In genomic region chr9:93059097-93059959, GRCh38 we compare ENCODE assay signal across 8 cellular contexts. TPM values are rescaled to one million over a fixed set of nuclear protein-coding genes. Genes with fewer than 3 reads are reported as not detected.
DNase-seq lines count a peak whose midpoint lies in the region; ATAC-seq and TF ChIP-seq lines count a peak whose summit lies in the region.

No MANE protein-coding gene starts in this region.

- ATAC-seq in GM18861 (IDR thresholded peaks at IDR 0.05; ENCODE audit: unreplicated experiment) (peak; percentile 11), sciatic nerve (no peak)

- no peak overlapping the region for H3K27ac ChIP-seq in HUES6 (ENCODE audit: low read depth, low read length)
- H3K27ac ChIP-seq in tibial artery, result peak overlapping the region; percentile 64 to 69

- H3K9ac ChIP-seq in HUES6 (ENCODE audit: low read length), result no peak overlapping the region

- DNase-seq in activated naive CD4-positive, alpha-beta T cell treated with Interleukin-2 at 50 U/mL for 16 hours, result peak; percentile 40
- DNase-seq in left kidney (ENCODE audit: low read depth, low spot score), result peak; percentile 36
- no peak for DNase-seq in tibial artery
- no peak for DNase-seq in dedifferentiated amniotic fluid mesenchymal stem cell (ENCODE audit: extremely low spot score)
- DNase-seq in cerebellum (ENCODE audit: low spot score), result no peak
- no peak for DNase-seq in sciatic nerve (ENCODE audit: low spot score)

- TF ChIP-seq CTCF in tibial artery (IDR thresholded peaks at IDR 0.05), result no peak

- peaks cover 37% of the 10 kb centered on the region; the same call in 1 of the 2 replicates for H3K4me1 ChIP-seq in HUES6 (ENCODE audit: control insufficient read depth, insufficient read depth, low read length)
- peaks cover 8 to 49% (median 36%) of the 10 kb centered on the region in 4 donors for H3K4me1 ChIP-seq in tibial artery

- H3K27me3 ChIP-seq in HUES6 (ENCODE audit: control insufficient read depth, insufficient read depth, low read length) (peaks cover 5% of the 10 kb centered on the region; the same call in 1 of the 2 replicates), tibial artery (no peaks in the 10 kb centered on the region)

- H3K9me3 ChIP-seq in HUES6 (ENCODE audit: control insufficient read depth, insufficient read depth, low read depth, low read length) (no peaks in the 10 kb centered on the region), tibial artery (no peaks in the 10 kb centered on the region)

- intact Hi-C loops in tibial artery (cut with DNase I; ENCODE audit: low total_unique reads), result loop anchor here (5.0 kb wide), 1 partner anchor 38 kb away; the partner anchor contains the start of gene CARD19
- intact Hi-C loops in sciatic nerve (cut with DNase I), result no loop called here

- H3K36me3 ChIP-seq in HUES6 (ENCODE audit: control insufficient read depth, insufficient read depth, low read length) (no peaks in the 10 kb centered on the region), tibial artery (no peaks in the 10 kb centered on the region)

- H3K4me3 ChIP-seq in HUES6 (ENCODE audit: low read depth, low read length), result peak overlapping the region; percentile 58
- H3K4me3 ChIP-seq in tibial artery, result peak overlapping the region; percentile 54 to 72

RNA-seq across cellular contexts. Expression of gene SUSD3, which starts 0.8 kb away (rescaled TPM):
- total RNA-seq in cerebellum (0.45 TPM), sciatic nerve (6.6 TPM)

RNA-seq across cellular contexts. Expression of gene CARD19, which starts 36.7 kb away (rescaled TPM):
- total RNA-seq in cerebellum (17.7 TPM), sciatic nerve (36.6 TPM)

Comparison
In these comparisons a context has a peak if more than half of its experiments do, and no peak if none do; other contexts are left out.
1. DNase-seq: peak in activated naive CD4-positive, alpha-beta T cell treated with Interleukin-2 at 50 U/mL for 16 hours (single experiment) and left kidney (single experiment); none in tibial artery (0 of 2), dedifferentiated amniotic fluid mesenchymal stem cell (single experiment), cerebellum (single experiment) and sciatic nerve (single experiment).